2 cellular contexts compared by ENCODE assay signal in the genomic region with DNA sequence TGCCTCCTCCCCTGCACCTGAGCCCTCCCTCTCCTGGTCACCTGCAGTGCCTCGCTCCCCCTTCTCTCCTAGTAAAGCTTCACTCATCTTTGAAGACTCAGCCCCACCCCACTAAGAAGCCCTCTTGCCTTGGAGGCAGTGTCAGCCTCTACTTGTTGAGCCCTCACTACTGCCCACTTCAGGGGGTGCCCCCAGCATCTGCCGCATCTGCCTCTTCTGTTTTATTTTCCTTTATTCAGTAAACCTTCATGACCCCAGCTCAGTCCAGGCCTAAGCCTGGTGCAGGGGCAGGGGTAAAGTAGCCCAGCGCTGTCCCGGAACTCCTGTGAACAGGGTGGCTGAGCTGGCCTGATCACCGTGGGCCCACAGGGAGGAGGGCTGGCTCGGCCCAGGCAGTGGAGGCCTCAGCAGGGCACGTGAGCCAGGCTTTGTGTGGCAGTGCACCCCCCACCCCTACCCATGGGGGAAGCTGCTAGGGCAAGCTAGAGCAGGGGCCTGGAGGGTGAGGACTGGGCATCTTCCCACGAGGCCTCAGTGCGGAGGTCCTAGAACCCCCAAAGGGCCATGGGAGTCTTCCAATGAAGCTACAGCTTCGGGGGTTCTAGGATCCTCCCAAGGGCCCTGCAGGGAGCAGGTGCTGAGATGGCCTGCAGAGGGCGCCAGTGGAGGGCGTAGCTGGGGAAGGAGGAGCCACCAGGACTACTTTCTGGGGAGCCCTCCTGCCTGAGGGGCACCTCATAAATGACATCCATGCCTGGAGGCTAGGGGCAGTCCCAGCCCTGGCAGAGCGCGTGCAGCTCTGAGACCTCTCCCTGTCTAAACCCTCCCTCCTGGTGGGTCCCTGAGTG.
TF ChIP-seq lines count a peak whose summit lies in the region.

No MANE protein-coding gene starts in this region.

TF ChIP-seq in GM12891, 5 proteins besides CTCF, POLR2A, EP300 and RAD21:
- TF ChIP-seq POU2F2 (IDR thresholded peaks at IDR 0.05; ENCODE audit: low read depth, low read length): no peak
- TF ChIP-seq PAX5 (IDR thresholded peaks at IDR 0.05; ENCODE audit: insufficient read depth, low read length, severe bottlenecking): no peak
- TF ChIP-seq SPI1 (IDR thresholded peaks at IDR 0.05; ENCODE audit: low read depth, low read length): no peak
- TF ChIP-seq TAF1 (IDR thresholded peaks at IDR 0.05; ENCODE audit: low read depth, low read length): no peak
- no peak for TF ChIP-seq POLR2AphosphoS5 (IDR thresholded peaks at IDR 0.05; ENCODE audit: low read depth, low read length)
TF ChIP-seq in GM12891: peak in this region for 0.

TF ChIP-seq in SK-N-SH, 30 proteins besides CTCF, POLR2A, EP300 and RAD21:
- TF ChIP-seq, protein P1, sequence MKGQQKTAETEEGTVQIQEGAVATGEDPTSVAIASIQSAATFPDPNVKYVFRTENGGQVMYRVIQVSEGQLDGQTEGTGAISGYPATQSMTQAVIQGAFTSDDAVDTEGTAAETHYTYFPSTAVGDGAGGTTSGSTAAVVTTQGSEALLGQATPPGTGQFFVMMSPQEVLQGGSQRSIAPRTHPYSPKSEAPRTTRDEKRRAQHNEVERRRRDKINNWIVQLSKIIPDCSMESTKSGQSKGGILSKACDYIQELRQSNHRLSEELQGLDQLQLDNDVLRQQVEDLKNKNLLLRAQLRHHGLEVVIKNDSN (IDR thresholded peaks at IDR 0.05; ENCODE audit: borderline replicate concordance, low read depth): no peak
- TF ChIP-seq, protein P2, sequence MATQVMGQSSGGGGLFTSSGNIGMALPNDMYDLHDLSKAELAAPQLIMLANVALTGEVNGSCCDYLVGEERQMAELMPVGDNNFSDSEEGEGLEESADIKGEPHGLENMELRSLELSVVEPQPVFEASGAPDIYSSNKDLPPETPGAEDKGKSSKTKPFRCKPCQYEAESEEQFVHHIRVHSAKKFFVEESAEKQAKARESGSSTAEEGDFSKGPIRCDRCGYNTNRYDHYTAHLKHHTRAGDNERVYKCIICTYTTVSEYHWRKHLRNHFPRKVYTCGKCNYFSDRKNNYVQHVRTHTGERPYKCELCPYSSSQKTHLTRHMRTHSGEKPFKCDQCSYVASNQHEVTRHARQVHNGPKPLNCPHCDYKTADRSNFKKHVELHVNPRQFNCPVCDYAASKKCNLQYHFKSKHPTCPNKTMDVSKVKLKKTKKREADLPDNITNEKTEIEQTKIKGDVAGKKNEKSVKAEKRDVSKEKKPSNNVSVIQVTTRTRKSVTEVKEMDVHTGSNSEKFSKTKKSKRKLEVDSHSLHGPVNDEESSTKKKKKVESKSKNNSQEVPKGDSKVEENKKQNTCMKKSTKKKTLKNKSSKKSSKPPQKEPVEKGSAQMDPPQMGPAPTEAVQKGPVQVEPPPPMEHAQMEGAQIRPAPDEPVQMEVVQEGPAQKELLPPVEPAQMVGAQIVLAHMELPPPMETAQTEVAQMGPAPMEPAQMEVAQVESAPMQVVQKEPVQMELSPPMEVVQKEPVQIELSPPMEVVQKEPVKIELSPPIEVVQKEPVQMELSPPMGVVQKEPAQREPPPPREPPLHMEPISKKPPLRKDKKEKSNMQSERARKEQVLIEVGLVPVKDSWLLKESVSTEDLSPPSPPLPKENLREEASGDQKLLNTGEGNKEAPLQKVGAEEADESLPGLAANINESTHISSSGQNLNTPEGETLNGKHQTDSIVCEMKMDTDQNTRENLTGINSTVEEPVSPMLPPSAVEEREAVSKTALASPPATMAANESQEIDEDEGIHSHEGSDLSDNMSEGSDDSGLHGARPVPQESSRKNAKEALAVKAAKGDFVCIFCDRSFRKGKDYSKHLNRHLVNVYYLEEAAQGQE (IDR thresholded peaks at IDR 0.05; ENCODE audit: low read depth, low read length): no peak
- TF ChIP-seq CHD2 (IDR thresholded peaks at IDR 0.05; ENCODE audit: low read length, partially characterized antibody) (no peak), EZH2phosphoT487 (IDR thresholded peaks at IDR 0.05; ENCODE audit: borderline replicate concordance, low read depth) (no peak), TCF12 (IDR thresholded peaks at IDR 0.05) (no peak), GABPA (IDR thresholded peaks at IDR 0.05; ENCODE audit: low read depth) (no peak), SIN3A (IDR thresholded peaks at IDR 0.05; ENCODE audit: borderline replicate concordance, low read depth, low read length) (no peak), POLR2AphosphoS5 (IDR thresholded peaks at IDR 0.05; ENCODE audit: low read depth, low read length) (peak; percentile 8; the same call in 1 of the 2 replicates), JUND (IDR thresholded peaks at IDR 0.05) (no peak), SMC3 (IDR thresholded peaks at IDR 0.05; ENCODE audit: low read depth, low read length) (peak; percentile 36), YY1 (IDR thresholded peaks at IDR 0.05; ENCODE audit: low read depth) (no peak), NRF1 (IDR thresholded peaks at IDR 0.05; ENCODE audit: low read depth, low read length) (no peak), RXRA (IDR thresholded peaks at IDR 0.05; ENCODE audit: borderline replicate concordance, low read depth) (no peak), TEAD4 (IDR thresholded peaks at IDR 0.05; ENCODE audit: borderline replicate concordance, insufficient read depth) (no peak)
- TF ChIP-seq, protein P3, sequence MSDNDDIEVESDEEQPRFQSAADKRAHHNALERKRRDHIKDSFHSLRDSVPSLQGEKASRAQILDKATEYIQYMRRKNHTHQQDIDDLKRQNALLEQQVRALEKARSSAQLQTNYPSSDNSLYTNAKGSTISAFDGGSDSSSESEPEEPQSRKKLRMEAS (IDR thresholded peaks at IDR 0.05; ENCODE audit: low read depth): no peak
